In the genomic region with DNA sequence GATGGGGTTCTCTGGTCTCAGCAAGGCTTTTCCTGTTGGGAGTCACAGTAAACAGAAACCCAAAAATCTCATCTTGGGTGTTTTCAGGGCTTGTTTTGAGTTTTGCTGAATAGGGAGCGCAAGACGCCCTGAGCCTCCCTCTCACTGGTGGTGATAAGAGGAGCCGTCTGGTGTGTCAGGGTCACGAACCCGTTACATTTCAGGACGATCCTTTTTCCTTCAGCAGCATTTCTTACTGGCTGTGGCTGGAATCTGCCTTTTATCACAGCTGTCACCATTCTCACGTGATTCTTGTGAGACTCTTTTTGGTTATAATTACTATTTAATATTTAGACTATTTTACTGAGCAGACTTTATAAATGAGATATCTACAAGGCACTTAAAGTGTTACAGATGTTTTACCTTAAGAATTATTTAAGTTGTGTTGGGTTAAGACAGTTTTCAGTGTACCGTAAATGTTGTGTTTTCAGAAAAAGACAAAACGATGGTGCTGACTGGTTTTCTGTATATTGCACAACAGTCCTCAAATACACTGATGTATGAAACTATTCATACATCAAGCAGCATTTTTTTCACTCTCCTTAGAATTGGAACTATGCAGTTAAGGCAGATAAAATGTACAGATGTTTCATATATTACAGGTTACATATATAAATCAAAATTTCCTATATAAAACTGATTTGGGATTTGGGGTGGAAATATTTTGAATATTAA, we compare ENCODE assay signal across 9 cellular contexts. TPM values are rescaled to one million over a fixed set of nuclear protein-coding genes. Genes with fewer than 3 reads are reported as not detected.
DNase-seq lines count a peak whose midpoint lies in the region; ATAC-seq and TF ChIP-seq lines count a peak whose summit lies in the region.
"Had no signal": no experiment of that assay in that cellular context is flagged by ENCODE, and none has a peak within 500 bp of the region (broad histone marks: within the 10 kb centered on the region; RNA-seq: fewer than 3 reads in every experiment).

No MANE protein-coding gene starts in this region.

- no peak for TF ChIP-seq EP300 in suprapubic skin (IDR thresholded peaks at IDR 0.05)

- TF ChIP-seq CTCF in suprapubic skin (IDR thresholded peaks at IDR 0.05) = no peak

- H3K27me3 Mint-ChIP-seq in T-helper 2 cell treated with Interferon-gamma antibody and Interleukin-4, amounts not matched to agents 5 μg/mL and 100 μg/mL, for 36 hours (ENCODE audit: low read depth) = no peaks in the 10 kb centered on the region

- H3K9me3 Mint-ChIP-seq in T-helper 2 cell treated with Interferon-gamma antibody and Interleukin-4, amounts not matched to agents 5 μg/mL and 100 μg/mL, for 36 hours = no peaks in the 10 kb centered on the region
- no peaks in the 10 kb centered on the region for H3K9me3 Mint-ChIP-seq in activated naive CD4-positive, alpha-beta T cell treated with anti-CD3 and anti-CD28 coated beads, Interleukin-2, amount 50 U/mL, for 72 hours

- H3K4me3 ChIP-seq in iPS-20b (ENCODE audit: low read length) (no peak overlapping the region), suprapubic skin (no peak overlapping the region)

- peaks cover 16% of the 10 kb centered on the region for H3K4me1 Mint-ChIP-seq in T-helper 2 cell treated with Interferon-gamma antibody and Interleukin-4, amounts not matched to agents 5 μg/mL and 100 μg/mL, for 36 hours (ENCODE audit: low read depth)

- TF ChIP-seq POLR2A in suprapubic skin (IDR thresholded peaks at IDR 0.05) = no peak

- peak overlapping the region; percentile 34; the same call in 1 of the 2 replicates for H3K9ac ChIP-seq in iPS-20b (ENCODE audit: low read depth, low read length)

- H3K9me3 ChIP-seq in iPS-20b (ENCODE audit: insufficient read depth, low read depth, low read length) (no peaks in the 10 kb centered on the region), suprapubic skin (no peaks in the 10 kb centered on the region)

- H3K27ac Mint-ChIP-seq in T-helper 2 cell treated with Interferon-gamma antibody and Interleukin-4, amounts not matched to agents 5 μg/mL and 100 μg/mL, for 36 hours = peak overlapping the region; percentile 52
- peak overlapping the region; percentile 22 to 78 for H3K27ac Mint-ChIP-seq in activated naive CD4-positive, alpha-beta T cell treated with anti-CD3 and anti-CD28 coated beads, Interleukin-2, amount 50 U/mL, for 72 hours

- DNase-seq in T-helper 2 cell treated with Interferon-gamma antibody and Interleukin-4, amounts not matched to agents 5 μg/mL and 100 μg/mL, for 36 hours (ENCODE audit: low spot score) = no peak
- DNase-seq in T-helper 2 cell = no peak
- DNase-seq in activated naive CD4-positive, alpha-beta T cell treated with anti-CD3 and anti-CD28 coated beads, Interleukin-2, amount 50 U/mL, for 72 hours (ENCODE audit: low spot score in 2 of 2) = no peak
- DNase-seq in suprapubic skin (ENCODE audit: low spot score in 2 of 2) = no peak
- no peak for DNase-seq in NCI-H1417 treated with DMSO at 0.1 percent for 48 hours (lab: John Stamatoyannopoulos, UW)
- no peak for DNase-seq in Ammon's horn (ENCODE audit: low spot score)
- DNase-seq: GOT3 had no signal

- WGBS in suprapubic skin = 79% methylated on average over 9 of the region's 9 CpGs

- no peak overlapping the region for H3K4me3 Mint-ChIP-seq in T-helper 2 cell treated with Interferon-gamma antibody and Interleukin-4, amounts not matched to agents 5 μg/mL and 100 μg/mL, for 36 hours

- H3K4me1 ChIP-seq in iPS-20b (ENCODE audit: insufficient read depth, low read length) (peaks cover 4% of the 10 kb centered on the region; the same call in 1 of the 2 replicates), suprapubic skin (peaks cover 49% of the 10 kb centered on the region)

- H3K27me3 ChIP-seq in iPS-20b (ENCODE audit: insufficient read depth, low read length) = no peaks in the 10 kb centered on the region
- H3K27me3 ChIP-seq in suprapubic skin = no peaks in the 10 kb centered on the region

- peaks cover 22% of the 10 kb centered on the region for H3K36me3 Mint-ChIP-seq in T-helper 2 cell treated with Interferon-gamma antibody and Interleukin-4, amounts not matched to agents 5 μg/mL and 100 μg/mL, for 36 hours (ENCODE audit: low read depth)
- peaks cover 10 to 11% of the 10 kb centered on the region in 2 donors for H3K36me3 Mint-ChIP-seq in activated naive CD4-positive, alpha-beta T cell treated with anti-CD3 and anti-CD28 coated beads, Interleukin-2, amount 50 U/mL, for 72 hours

- H3K36me3 ChIP-seq in iPS-20b (ENCODE audit: insufficient read depth, low read depth, low read length) (peaks cover 61% of the 10 kb centered on the region), suprapubic skin (peaks cover 40% of the 10 kb centered on the region)

- no peak for ATAC-seq in activated naive CD4-positive, alpha-beta T cell treated with anti-CD3 and anti-CD28 coated beads, Interleukin-2, amount 50 U/mL, for 72 hours
- no peak for ATAC-seq in GM21367 (IDR thresholded peaks at IDR 0.05; ENCODE audit: unreplicated experiment)

- no peak overlapping the region for H3K27ac ChIP-seq in iPS-20b (ENCODE audit: low read length)
- peak overlapping the region; percentile 59 for H3K27ac ChIP-seq in suprapubic skin

RNA-seq across cellular contexts. Expression of gene GET4, which starts 2.2 kb away (rescaled TPM):
- total RNA-seq in activated naive CD4-positive, alpha-beta T cell treated with anti-CD3 and anti-CD28 coated beads, Interleukin-2, amount 50 U/mL, for 72 hours = 10 to 100 TPM; 32.5 to 34.1 TPM
- total RNA-seq in suprapubic skin = 10 to 100 TPM; 27.7 to 58.2 (median 47.8) TPM

RNA-seq across cellular contexts. Expression of gene SUN1, which starts 41.9 kb away (rescaled TPM):
- total RNA-seq in activated naive CD4-positive, alpha-beta T cell treated with anti-CD3 and anti-CD28 coated beads, Interleukin-2, amount 50 U/mL, for 72 hours = 100 to 1,000 TPM; 106 to 109 TPM
- 100 to 1,000 TPM; 225 to 475 (median 263) TPM for total RNA-seq in suprapubic skin
